ENCODE assay signal across 8 cellular contexts in the genomic region with DNA sequence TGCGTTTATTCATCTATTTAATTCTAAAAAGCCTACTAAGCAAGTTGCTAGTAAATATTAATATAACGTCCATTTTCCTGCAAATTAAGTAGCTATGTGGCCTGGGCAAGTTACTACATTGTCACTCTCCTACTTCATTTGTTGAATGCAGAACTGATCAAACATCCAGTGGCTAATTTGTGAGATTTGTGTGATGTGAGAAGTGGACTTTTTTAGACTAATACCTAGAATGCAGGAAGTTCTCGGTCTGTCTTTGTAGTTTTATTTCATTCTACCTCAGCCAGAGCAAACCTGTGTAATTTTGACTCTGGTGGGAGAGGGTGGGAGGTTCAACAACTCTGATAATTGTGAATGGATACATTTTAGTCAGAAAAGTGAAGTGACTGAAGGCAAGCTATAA. TPM values are rescaled to one million over a fixed set of nuclear protein-coding genes. Genes with fewer than 3 reads are reported as not detected.
A peak's percentile ranks its signal among the peaks of the same experiment; 100 is the strongest.
DNase-seq lines count a peak whose midpoint lies in the region; ATAC-seq and TF ChIP-seq lines count a peak whose summit lies in the region.

No MANE protein-coding gene starts in this region.

- H3K4me3 ChIP-seq in lower leg skin (ENCODE audit: low read depth, poor library complexity, severe bottlenecking) (peak overlapping the region; percentile 97), vagina (peak overlapping the region; percentile 90 to 94)

- WGBS in lower leg skin, 2 donors: 2 to 3% methylated on average over 3 of the region's 3 CpGs

- intact Hi-C loops in lower leg skin (cut with DNase I; ENCODE audit: low total_unique reads): no loop called here
- intact Hi-C loops in vagina (cut with DNase I): no loop called here

- peak overlapping the region; percentile 97 for H3K27ac Mint-ChIP-seq in activated naive CD8-positive, alpha-beta T cell

- H3K27ac ChIP-seq in vagina: peak overlapping the region; percentile 86

- in situ Hi-C loops in G401 (cut with HindIII; ENCODE audit: low sequenced_read_pairs): no loop called here

- H3K27me3 Mint-ChIP-seq in activated naive CD8-positive, alpha-beta T cell: no peaks in the 10 kb centered on the region

- DNase-seq in G401 (ENCODE audit: low spot score) (peak; percentile 30), lower leg skin (ENCODE audit: low spot score in 2 of 2) (no peak), vagina (ENCODE audit: extremely low spot score in 2 of 2) (no peak), NCI-H69 (lab: John Stamatoyannopoulos, UW) (no peak)
- DNase-seq in stimulated activated naive CD4-positive, alpha-beta T cell (lab: John Stamatoyannopoulos, UW): no peak

- no peaks in the 10 kb centered on the region for H3K27me3 ChIP-seq in vagina

- no peak for TF ChIP-seq CTCF in lower leg skin (IDR thresholded peaks at IDR 0.05)
- no peak for TF ChIP-seq CTCF in vagina (IDR thresholded peaks at IDR 0.05)

- H3K36me3 Mint-ChIP-seq in activated naive CD8-positive, alpha-beta T cell: peaks cover 8% of the 10 kb centered on the region

- H3K9me3 ChIP-seq in vagina: no peaks in the 10 kb centered on the region

- no peaks in the 10 kb centered on the region for H3K9me3 Mint-ChIP-seq in activated naive CD8-positive, alpha-beta T cell (ENCODE audit: low read depth)

- peaks cover 30% of the 10 kb centered on the region for H3K4me1 ChIP-seq in vagina

- peak; percentile 6 for ATAC-seq in HG02852 (IDR thresholded peaks at IDR 0.05; ENCODE audit: unreplicated experiment)
- ATAC-seq in HG03520 (IDR thresholded peaks at IDR 0.05; ENCODE audit: unreplicated experiment): no peak

- no peak for TF ChIP-seq POLR2A in lower leg skin (IDR thresholded peaks at IDR 0.05)
- no peak for TF ChIP-seq POLR2A in vagina (IDR thresholded peaks at IDR 0.05)

- peaks cover 0 to 5% of the 10 kb centered on the region in 2 donors for H3K36me3 ChIP-seq in vagina

- H3K4me1 Mint-ChIP-seq in activated naive CD8-positive, alpha-beta T cell (ENCODE audit: low read depth): peaks cover 37% of the 10 kb centered on the region

- H3K4me3 Mint-ChIP-seq in activated naive CD8-positive, alpha-beta T cell: peak overlapping the region; percentile 93

RNA-seq across cellular contexts. Expression of a gene that starts 0.8 kb away (rescaled TPM):
- total RNA-seq in G401 (2014; rRNA removed; shearing (Covaris generic)): 10.4 and 25.2 TPM in 2 replicates
- total RNA-seq in lower leg skin (10 to 100 TPM; 13.4 to 19.8 (median 17.4) TPM), vagina (11.5 TPM)

RNA-seq across cellular contexts. Expression of a gene that starts 27.6 kb away (rescaled TPM):
- total RNA-seq in G401 (2014; rRNA removed; shearing (Covaris generic)): not detected in 2 replicates
- total RNA-seq in lower leg skin (under 1 TPM in 1 of 4 donors, not detected in 3; 0.29 TPM), vagina (not detected)

RNA-seq across cellular contexts. Expression of a gene that starts 47.3 kb away (rescaled TPM):
- total RNA-seq in G401 (2014; rRNA removed; shearing (Covaris generic)): 13.1 and 22.4 TPM in 2 replicates
- 10 to 100 TPM in 3 of 4 donors, 1 to 10 TPM in 1; 9.4 to 15.6 (median 12.6) TPM for total RNA-seq in lower leg skin
- 11.3 TPM for total RNA-seq in vagina
